ENCODE assay signal across 1 cellular context in the genomic region with DNA sequence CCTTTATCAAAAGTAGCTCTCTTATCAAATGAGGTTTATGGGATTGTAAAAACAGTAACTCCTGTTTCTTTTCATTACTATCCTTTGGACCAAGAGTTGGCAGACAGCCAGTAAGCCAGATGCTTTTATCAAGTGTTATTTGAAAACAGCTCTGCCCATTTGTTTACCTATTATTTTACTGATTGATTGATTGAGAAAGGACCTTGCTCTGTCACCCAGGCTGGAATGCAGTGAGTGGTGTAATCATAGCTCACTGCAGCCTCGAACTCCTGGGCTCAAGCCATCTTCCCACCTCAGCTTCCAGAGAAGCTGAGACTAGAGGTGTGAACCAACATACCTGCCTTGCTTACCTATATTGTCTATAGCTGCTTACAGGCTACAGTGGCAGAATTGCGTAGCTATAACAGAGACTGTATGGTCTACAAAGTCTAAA.
TF ChIP-seq lines count a peak whose summit lies in the region.

No MANE protein-coding gene starts in this region.

TF ChIP-seq in HepG2, 621 proteins besides CTCF, POLR2A, EP300 and RAD21 (continued from another document and continues in another):
- TF ChIP-seq PAXIP1 (CRISPR knock-in tag; conservative IDR thresholded peaks at IDR 0.05) (peak; percentile 78), REL (CRISPR knock-in tag; conservative IDR thresholded peaks at IDR 0.05) (no peak), PHF21A (CRISPR knock-in tag; IDR thresholded peaks at IDR 0.05) (peak; percentile 47; the same call in 1 of the 2 replicates), DMTF1 (CRISPR knock-in tag; IDR thresholded peaks at IDR 0.05) (no peak), ZNF143 (CRISPR knock-in tag; IDR thresholded peaks at IDR 0.05) (no peak), TEAD3 (CRISPR knock-in tag; optimal IDR thresholded peaks at IDR 0.05; ENCODE audit: borderline replicate concordance) (peak; percentile 99), FOXP1 (IDR thresholded peaks at IDR 0.05) (peak; percentile 58), FOXP1 (CRISPR knock-in tag; IDR thresholded peaks at IDR 0.05) (peak; percentile 91), PBX3 (CRISPR knock-in tag; IDR thresholded peaks at IDR 0.05; ENCODE audit: borderline replicate concordance) (no peak), MYNN (CRISPR knock-in tag; IDR thresholded peaks at IDR 0.05; ENCODE audit: low read depth) (no peak), THAP8 (CRISPR knock-in tag; IDR thresholded peaks at IDR 0.05; ENCODE audit: borderline replicate concordance) (no peak), CREB1 (IDR thresholded peaks at IDR 0.05) (no peak), CREB1 (CRISPR knock-in tag; IDR thresholded peaks at IDR 0.05) (peak; percentile 63; the same call in 1 of the 2 replicates), FOXA3 (CRISPR knock-in tag; IDR thresholded peaks at IDR 0.05) (peak; percentile 84), ZFP91 (CRISPR knock-in tag; IDR thresholded peaks at IDR 0.05; ENCODE audit: borderline replicate concordance) (no peak), DPF2 (CRISPR knock-in tag; IDR thresholded peaks at IDR 0.05; ENCODE audit: borderline replicate concordance, low read depth) (peak; percentile 66; the same call in 1 of the 2 replicates), ZNF674 (CRISPR knock-in tag; IDR thresholded peaks at IDR 0.05; ENCODE audit: low read depth) (no peak), IKZF5 (CRISPR knock-in tag; IDR thresholded peaks at IDR 0.05) (peak; percentile 71), YEATS2 (CRISPR knock-in tag; IDR thresholded peaks at IDR 0.05; ENCODE audit: borderline replicate concordance) (peak; percentile 15; the same call in 1 of the 2 replicates), SOX5 (CRISPR knock-in tag; IDR thresholded peaks at IDR 0.05; ENCODE audit: borderline replicate concordance) (peak; percentile 81), NR1H2 (CRISPR knock-in tag; IDR thresholded peaks at IDR 0.05; ENCODE audit: borderline replicate concordance, low read depth) (no peak), SOX13 (IDR thresholded peaks at IDR 0.05) (0 out of 2 replicates have a peak, but pooled peaks have one; percentile 34), SOX13 (CRISPR knock-in tag; conservative IDR thresholded peaks at IDR 0.05 in 1 of 2, IDR thresholded peaks at IDR 0.05 in 1 of 2) (peak in 1 of 2 experiments; percentile 91; a peak in 2 of 4 replicates), ZNF460 (CRISPR knock-in tag; IDR thresholded peaks at IDR 0.05; ENCODE audit: borderline replicate concordance) (no peak), HES4 (CRISPR knock-in tag; IDR thresholded peaks at IDR 0.05; ENCODE audit: borderline replicate concordance) (no peak)
- TF ChIP-seq, protein P1, sequence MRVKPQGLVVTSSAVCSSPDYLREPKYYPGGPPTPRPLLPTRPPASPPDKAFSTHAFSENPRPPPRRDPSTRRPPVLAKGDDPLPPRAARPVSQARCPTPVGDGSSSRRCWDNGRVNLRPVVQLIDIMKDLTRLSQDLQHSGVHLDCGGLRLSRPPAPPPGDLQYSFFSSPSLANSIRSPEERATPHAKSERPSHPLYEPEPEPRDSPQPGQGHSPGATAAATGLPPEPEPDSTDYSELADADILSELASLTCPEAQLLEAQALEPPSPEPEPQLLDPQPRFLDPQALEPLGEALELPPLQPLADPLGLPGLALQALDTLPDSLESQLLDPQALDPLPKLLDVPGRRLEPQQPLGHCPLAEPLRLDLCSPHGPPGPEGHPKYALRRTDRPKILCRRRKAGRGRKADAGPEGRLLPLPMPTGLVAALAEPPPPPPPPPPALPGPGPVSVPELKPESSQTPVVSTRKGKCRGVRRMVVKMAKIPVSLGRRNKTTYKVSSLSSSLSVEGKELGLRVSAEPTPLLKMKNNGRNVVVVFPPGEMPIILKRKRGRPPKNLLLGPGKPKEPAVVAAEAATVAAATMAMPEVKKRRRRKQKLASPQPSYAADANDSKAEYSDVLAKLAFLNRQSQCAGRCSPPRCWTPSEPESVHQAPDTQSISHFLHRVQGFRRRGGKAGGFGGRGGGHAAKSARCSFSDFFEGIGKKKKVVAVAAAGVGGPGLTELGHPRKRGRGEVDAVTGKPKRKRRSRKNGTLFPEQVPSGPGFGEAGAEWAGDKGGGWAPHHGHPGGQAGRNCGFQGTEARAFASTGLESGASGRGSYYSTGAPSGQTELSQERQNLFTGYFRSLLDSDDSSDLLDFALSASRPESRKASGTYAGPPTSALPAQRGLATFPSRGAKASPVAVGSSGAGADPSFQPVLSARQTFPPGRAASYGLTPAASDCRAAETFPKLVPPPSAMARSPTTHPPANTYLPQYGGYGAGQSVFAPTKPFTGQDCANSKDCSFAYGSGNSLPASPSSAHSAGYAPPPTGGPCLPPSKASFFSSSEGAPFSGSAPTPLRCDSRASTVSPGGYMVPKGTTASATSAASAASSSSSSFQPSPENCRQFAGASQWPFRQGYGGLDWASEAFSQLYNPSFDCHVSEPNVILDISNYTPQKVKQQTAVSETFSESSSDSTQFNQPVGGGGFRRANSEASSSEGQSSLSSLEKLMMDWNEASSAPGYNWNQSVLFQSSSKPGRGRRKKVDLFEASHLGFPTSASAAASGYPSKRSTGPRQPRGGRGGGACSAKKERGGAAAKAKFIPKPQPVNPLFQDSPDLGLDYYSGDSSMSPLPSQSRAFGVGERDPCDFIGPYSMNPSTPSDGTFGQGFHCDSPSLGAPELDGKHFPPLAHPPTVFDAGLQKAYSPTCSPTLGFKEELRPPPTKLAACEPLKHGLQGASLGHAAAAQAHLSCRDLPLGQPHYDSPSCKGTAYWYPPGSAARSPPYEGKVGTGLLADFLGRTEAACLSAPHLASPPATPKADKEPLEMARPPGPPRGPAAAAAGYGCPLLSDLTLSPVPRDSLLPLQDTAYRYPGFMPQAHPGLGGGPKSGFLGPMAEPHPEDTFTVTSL (CRISPR knock-in tag; IDR thresholded peaks at IDR 0.05; ENCODE audit: borderline replicate concordance), result peak; percentile 49; the same call in 1 of the 2 replicates
- TF ChIP-seq, protein P2, sequence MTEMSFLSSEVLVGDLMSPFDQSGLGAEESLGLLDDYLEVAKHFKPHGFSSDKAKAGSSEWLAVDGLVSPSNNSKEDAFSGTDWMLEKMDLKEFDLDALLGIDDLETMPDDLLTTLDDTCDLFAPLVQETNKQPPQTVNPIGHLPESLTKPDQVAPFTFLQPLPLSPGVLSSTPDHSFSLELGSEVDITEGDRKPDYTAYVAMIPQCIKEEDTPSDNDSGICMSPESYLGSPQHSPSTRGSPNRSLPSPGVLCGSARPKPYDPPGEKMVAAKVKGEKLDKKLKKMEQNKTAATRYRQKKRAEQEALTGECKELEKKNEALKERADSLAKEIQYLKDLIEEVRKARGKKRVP (CRISPR knock-in tag; IDR thresholded peaks at IDR 0.05), result 0 out of 4 replicates have a peak, but pooled peaks of 1 of the 2 experiments have one; percentile 66
- TF ChIP-seq, protein P3, sequence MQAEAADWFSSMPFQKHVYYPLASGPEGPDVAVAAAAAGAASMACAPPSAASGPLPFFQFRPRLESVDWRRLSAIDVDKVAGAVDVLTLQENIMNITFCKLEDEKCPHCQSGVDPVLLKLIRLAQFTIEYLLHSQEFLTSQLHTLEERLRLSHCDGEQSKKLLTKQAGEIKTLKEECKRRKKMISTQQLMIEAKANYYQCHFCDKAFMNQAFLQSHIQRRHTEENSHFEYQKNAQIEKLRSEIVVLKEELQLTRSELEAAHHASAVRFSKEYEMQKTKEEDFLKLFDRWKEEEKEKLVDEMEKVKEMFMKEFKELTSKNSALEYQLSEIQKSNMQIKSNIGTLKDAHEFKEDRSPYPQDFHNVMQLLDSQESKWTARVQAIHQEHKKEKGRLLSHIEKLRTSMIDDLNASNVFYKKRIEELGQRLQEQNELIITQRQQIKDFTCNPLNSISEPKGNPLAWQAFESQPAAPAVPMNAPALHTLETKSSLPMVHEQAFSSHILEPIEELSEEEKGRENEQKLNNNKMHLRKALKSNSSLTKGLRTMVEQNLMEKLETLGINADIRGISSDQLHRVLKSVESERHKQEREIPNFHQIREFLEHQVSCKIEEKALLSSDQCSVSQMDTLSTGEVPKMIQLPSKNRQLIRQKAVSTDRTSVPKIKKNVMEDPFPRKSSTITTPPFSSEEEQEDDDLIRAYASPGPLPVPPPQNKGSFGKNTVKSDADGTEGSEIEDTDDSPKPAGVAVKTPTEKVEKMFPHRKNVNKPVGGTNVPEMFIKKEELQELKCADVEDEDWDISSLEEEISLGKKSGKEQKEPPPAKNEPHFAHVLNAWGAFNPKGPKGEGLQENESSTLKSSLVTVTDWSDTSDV (CRISPR knock-in tag; IDR thresholded peaks at IDR 0.05), result no peak
- TF ChIP-seq, protein P4, sequence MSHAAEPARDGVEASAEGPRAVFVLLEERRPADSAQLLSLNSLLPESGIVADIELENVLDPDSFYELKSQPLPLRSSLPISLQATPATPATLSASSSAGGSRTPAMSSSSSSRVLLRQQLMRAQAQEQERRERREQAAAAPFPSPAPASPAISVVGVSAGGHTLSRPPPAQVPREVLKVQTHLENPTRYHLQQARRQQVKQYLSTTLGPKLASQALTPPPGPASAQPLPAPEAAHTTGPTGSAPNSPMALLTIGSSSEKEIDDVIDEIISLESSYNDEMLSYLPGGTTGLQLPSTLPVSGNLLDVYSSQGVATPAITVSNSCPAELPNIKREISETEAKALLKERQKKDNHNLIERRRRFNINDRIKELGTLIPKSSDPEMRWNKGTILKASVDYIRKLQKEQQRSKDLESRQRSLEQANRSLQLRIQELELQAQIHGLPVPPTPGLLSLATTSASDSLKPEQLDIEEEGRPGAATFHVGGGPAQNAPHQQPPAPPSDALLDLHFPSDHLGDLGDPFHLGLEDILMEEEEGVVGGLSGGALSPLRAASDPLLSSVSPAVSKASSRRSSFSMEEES (CRISPR knock-in tag; IDR thresholded peaks at IDR 0.05), result no peak; the same call in 1 of the 2 replicates
